1 cellular context compared by ENCODE assay signal in the genomic region with DNA sequence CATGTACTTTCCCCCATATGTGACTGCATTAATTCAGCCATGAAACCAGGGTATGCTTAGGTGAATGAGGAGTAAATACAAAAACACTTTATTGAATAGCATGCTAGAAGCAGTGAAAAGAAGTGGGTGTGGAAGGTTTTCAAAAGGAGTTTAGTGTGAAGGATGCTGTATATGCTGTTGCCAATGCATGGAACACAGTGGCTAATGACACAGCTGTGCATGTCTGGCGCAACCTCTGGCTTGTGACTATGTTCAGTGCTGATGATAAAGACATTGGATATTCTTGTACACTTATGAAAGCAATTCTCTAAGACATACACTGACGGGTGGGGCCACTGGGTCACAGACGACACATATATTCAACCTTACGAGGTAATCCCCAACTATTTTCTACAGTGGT.
TF ChIP-seq lines count a peak whose summit lies in the region.

No MANE protein-coding gene starts in this region.

TF ChIP-seq in K562, 482 proteins besides CTCF, POLR2A, EP300 and RAD21:
- TF ChIP-seq, protein P1, sequence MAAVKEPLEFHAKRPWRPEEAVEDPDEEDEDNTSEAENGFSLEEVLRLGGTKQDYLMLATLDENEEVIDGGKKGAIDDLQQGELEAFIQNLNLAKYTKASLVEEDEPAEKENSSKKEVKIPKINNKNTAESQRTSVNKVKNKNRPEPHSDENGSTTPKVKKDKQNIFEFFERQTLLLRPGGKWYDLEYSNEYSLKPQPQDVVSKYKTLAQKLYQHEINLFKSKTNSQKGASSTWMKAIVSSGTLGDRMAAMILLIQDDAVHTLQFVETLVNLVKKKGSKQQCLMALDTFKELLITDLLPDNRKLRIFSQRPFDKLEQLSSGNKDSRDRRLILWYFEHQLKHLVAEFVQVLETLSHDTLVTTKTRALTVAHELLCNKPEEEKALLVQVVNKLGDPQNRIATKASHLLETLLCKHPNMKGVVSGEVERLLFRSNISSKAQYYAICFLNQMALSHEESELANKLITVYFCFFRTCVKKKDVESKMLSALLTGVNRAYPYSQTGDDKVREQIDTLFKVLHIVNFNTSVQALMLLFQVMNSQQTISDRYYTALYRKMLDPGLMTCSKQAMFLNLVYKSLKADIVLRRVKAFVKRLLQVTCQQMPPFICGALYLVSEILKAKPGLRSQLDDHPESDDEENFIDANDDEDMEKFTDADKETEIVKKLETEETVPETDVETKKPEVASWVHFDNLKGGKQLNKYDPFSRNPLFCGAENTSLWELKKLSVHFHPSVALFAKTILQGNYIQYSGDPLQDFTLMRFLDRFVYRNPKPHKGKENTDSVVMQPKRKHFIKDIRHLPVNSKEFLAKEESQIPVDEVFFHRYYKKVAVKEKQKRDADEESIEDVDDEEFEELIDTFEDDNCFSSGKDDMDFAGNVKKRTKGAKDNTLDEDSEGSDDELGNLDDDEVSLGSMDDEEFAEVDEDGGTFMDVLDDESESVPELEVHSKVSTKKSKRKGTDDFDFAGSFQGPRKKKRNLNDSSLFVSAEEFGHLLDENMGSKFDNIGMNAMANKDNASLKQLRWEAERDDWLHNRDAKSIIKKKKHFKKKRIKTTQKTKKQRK (IDR thresholded peaks at IDR 0.05; ENCODE audit: borderline replicate concordance, low read depth, low read length) = no peak
- TF ChIP-seq FOSL1 (tag; conservative IDR thresholded peaks at IDR 0.05) = 0 out of 2 replicates have a peak, but pooled peaks have one; percentile 21
